15 cellular contexts compared by ENCODE assay signal in genomic region chr10:124628676-124629021, GRCh38.
A peak's percentile ranks its signal among the peaks of the same experiment; 100 is the strongest.
DNase-seq lines count a peak whose midpoint lies in the region; ATAC-seq and TF ChIP-seq lines count a peak whose summit lies in the region.
"Had no signal": no experiment of that assay in that cellular context is flagged by ENCODE, and none has a peak within 500 bp of the region (broad histone marks: within the 10 kb centered on the region; RNA-seq: fewer than 3 reads in every experiment).

No MANE protein-coding gene starts in this region.

- H3K27me3 ChIP-seq in left ventricle myocardium inferior (ENCODE audit: low read depth) = no peaks in the 10 kb centered on the region
- no peaks in the 10 kb centered on the region for H3K27me3 ChIP-seq in gastrocnemius medialis
- H3K27me3 ChIP-seq in vagina = no peaks in the 10 kb centered on the region
- no peaks in the 10 kb centered on the region for H3K27me3 ChIP-seq in A673 (replicated peaks; ENCODE audit: insufficient read depth, low read depth, low read length, poor library complexity)
- H3K27me3 ChIP-seq: pancreas had no signal

- H3K27ac ChIP-seq in left ventricle myocardium inferior (replicated peaks) = peak overlapping the region; percentile 66
- H3K27ac ChIP-seq in cingulate gyrus (ENCODE audit: low read depth, low read length) = peak overlapping the region; percentile 22
- peak overlapping the region; percentile 65 to 88 (median 77) for H3K27ac ChIP-seq in gastrocnemius medialis
- peak overlapping the region; percentile 20 for H3K27ac ChIP-seq in vagina
- no peak overlapping the region for H3K27ac ChIP-seq in A673 (ENCODE audit: low read depth, low read length, poor library complexity, severe bottlenecking)
- H3K27ac ChIP-seq: A549, pancreas had no signal

- no peak overlapping the region for H3K4me3 ChIP-seq in left ventricle myocardium inferior
- H3K4me3 ChIP-seq in gastrocnemius medialis = no peak overlapping the region
- no peak overlapping the region for H3K4me3 ChIP-seq in vagina
- H3K4me3 ChIP-seq in A673 (ENCODE audit: low read depth, low read length, poor library complexity, severe bottlenecking) = no peak overlapping the region
- H3K4me3 ChIP-seq: A549, pancreas had no signal

- peaks cover 98% of the 10 kb centered on the region for H3K4me1 ChIP-seq in left ventricle myocardium inferior
- H3K4me1 ChIP-seq in gastrocnemius medialis = peaks cover 89 to 96% of the 10 kb centered on the region in 2 donors
- peaks cover 89% of the 10 kb centered on the region for H3K4me1 ChIP-seq in vagina
- no peaks in the 10 kb centered on the region for H3K4me1 ChIP-seq in A673 (ENCODE audit: insufficient read depth, low read length, poor library complexity, severe bottlenecking)

- intact Hi-C loops in left ventricle myocardium inferior (cut with micrococcal nuclease) = loop anchor here (5.0 kb wide), 1 partner anchor 114 kb away; the partner anchor contains the start of gene FAM53B
- intact Hi-C loops in left ventricle myocardium superior (cut with micrococcal nuclease) = no loop called here
- intact Hi-C loops in gastrocnemius medialis (cut with DNase I; ENCODE audit: low total_unique reads) = loop anchor here (5.0 to 10.0 kb wide), 2 partner anchors 86 to 176 kb away; partner anchors contain the start of gene ABRAXAS2
- intact Hi-C loops in vagina (cut with DNase I) = no loop called here
- intact Hi-C loops in A673 (cut with micrococcal nuclease; ENCODE audit: unreplicated experiment) = no loop called here

- POLR2A ChIA-PET in A673 (lab: Charles Lee; ENCODE audit: low non-redundant PET) = no interaction called here

- H3K36me3 ChIP-seq in left ventricle myocardium inferior = no peaks in the 10 kb centered on the region
- H3K36me3 ChIP-seq in gastrocnemius medialis = no peaks in the 10 kb centered on the region
- no peaks in the 10 kb centered on the region for H3K36me3 ChIP-seq in vagina
- H3K36me3 ChIP-seq in A673 (ENCODE audit: insufficient read depth, low read length, poor library complexity, severe bottlenecking) = no peaks in the 10 kb centered on the region
- H3K36me3 ChIP-seq: pancreas had no signal

- in situ Hi-C loops in gastrocnemius medialis (cut with MboI; ENCODE audit: low sequenced_read_pairs in 4 of 4) = loop anchor here in 2 of 4 donors (25.0 kb wide), 1 partner anchor 109 kb away; the partner anchor contains the start of gene FAM53B (in 2 of the 2)

- CTCF ChIA-PET in A673 (lab: Charles Lee) = no interaction called here

- no TSS peak for BruUV-seq in A673 (replicated peaks; lab: Mats Ljungman, UMichigan)

- no peak for DNase-seq in left ventricle myocardium inferior
- no peak for DNase-seq in left ventricle myocardium superior
- no peak for DNase-seq in gastrocnemius medialis
- DNase-seq in vagina (ENCODE audit: extremely low spot score in 2 of 2) = no peak
- no peak for DNase-seq in NCI-H1930 (lab: John Stamatoyannopoulos, UW)
- no peak for DNase-seq in A673 (ENCODE audit: low spot score)
- no peak for DNase-seq in NCI-H146 (lab: John Stamatoyannopoulos, UW)
- DNase-seq: activated CD4-positive, CD25-positive, alpha-beta regulatory T cell; activated effector memory CD4-positive, alpha-beta T cell treated with Interleukin-2 at 50 U/mL for 16 hours; NCI-H2107; NCI-H774; pancreas; stimulated activated CD4-positive, alpha-beta T cell treated with anti-CD3 and anti-CD28 coated beads, Interleukin-12 subunit alpha, Interleukin-12 subunit beta, amount 100 ng/mL, for 4 hours had no signal

- no peak for TF ChIP-seq POLR2A in gastrocnemius medialis (IDR thresholded peaks at IDR 0.05)
- TF ChIP-seq POLR2A in vagina (IDR thresholded peaks at IDR 0.05) = no peak

- H3K9me3 ChIP-seq in left ventricle myocardium inferior (replicated peaks) (no peaks in the 10 kb centered on the region), gastrocnemius medialis (no peaks in the 10 kb centered on the region), vagina (no peaks in the 10 kb centered on the region), A673 (ENCODE audit: low read depth, low read length, poor library complexity, severe bottlenecking) (no peaks in the 10 kb centered on the region)
- H3K9me3 ChIP-seq: A549, pancreas had no signal

- TF ChIP-seq CTCF in left ventricle myocardium inferior (IDR thresholded peaks at IDR 0.05; ENCODE audit: borderline replicate concordance) = no peak
- no peak for TF ChIP-seq CTCF in gastrocnemius medialis (IDR thresholded peaks at IDR 0.05 in 4 of 5, conservative IDR thresholded peaks at IDR 0.05 in 1 of 5)
- TF ChIP-seq CTCF in vagina (IDR thresholded peaks at IDR 0.05) = no peak
- TF ChIP-seq CTCF in A673 (conservative IDR thresholded peaks at IDR 0.05; ENCODE audit: low read depth, low read length) = no peak

- ATAC-seq in left ventricle myocardium superior (no peak), gastrocnemius medialis (no peak)
- ATAC-seq: A549, pancreas had no signal

Comparison
In these comparisons a context has a peak if more than half of its experiments do, and no peak if none do; other contexts are left out.
1. intact Hi-C loops: an anchor here in left ventricle myocardium inferior (5.0 kb wide) and gastrocnemius medialis (5.0 to 10.0 kb wide); none called in left ventricle myocardium superior, vagina and A673.